9 cellular contexts compared by ENCODE assay signal in the genomic region with DNA sequence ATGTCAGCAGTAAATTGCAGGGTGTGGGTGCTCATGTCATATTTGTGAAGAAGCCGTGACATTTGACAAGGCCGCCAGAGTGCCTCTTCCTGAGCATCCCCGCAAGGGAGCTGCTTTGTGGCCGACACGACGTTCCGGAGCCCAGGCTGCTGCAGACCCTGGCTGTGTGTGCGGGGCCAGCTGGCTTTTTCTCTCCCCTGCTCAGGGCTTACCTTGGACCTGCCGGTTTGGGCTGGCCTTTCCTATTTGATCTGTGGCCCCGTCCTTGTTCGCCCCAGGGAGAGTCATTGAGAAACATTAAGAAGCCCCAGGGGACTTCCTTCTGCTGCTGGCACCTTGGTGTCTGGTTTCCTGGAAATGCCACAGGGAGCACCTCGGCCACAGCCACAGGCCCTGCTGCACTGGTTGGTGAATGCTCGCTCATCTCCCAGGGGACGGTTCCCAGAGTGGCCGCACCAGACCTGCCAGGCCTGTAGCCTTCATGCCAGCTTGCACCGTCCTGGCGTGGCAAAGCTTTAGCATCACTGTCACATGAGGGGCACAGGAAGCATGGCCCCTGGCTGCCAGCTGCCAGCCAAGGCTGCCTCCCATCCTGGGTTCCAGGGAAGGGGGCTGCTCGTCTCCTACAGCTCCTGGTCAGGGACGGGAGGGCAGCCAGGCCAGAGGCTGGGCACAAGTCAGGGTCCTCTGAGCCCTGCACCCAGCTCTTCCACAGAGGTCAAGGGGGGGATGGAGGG. TPM values are rescaled to one million over a fixed set of nuclear protein-coding genes. Genes with fewer than 3 reads are reported as not detected.
A peak's percentile ranks its signal among the peaks of the same experiment; 100 is the strongest.
DNase-seq lines count a peak whose midpoint lies in the region; ATAC-seq and TF ChIP-seq lines count a peak whose summit lies in the region.
"Had no signal": no experiment of that assay in that cellular context is flagged by ENCODE, and none has a peak within 500 bp of the region (broad histone marks: within the 10 kb centered on the region; RNA-seq: fewer than 3 reads in every experiment).

No MANE protein-coding gene starts in this region.

- intact Hi-C loops in prostate gland (cut with DNase I) = no loop called here

- peaks cover 61% of the 10 kb centered on the region for H3K36me3 Mint-ChIP-seq in central memory CD8-positive, alpha-beta T cell (ENCODE audit: insufficient read depth)

- H3K9me3 Mint-ChIP-seq in central memory CD8-positive, alpha-beta T cell = no peaks in the 10 kb centered on the region

- in situ Hi-C loops in G401 (cut with HindIII; ENCODE audit: low sequenced_read_pairs) = no loop called here

- H3K27ac Mint-ChIP-seq in central memory CD8-positive, alpha-beta T cell (ENCODE audit: low read depth) = peak overlapping the region; percentile 98

- H3K9me3 ChIP-seq in RWPE2 (ENCODE audit: severe bottlenecking) = no peaks in the 10 kb centered on the region
- H3K9me3 ChIP-seq in prostate gland = no peaks in the 10 kb centered on the region
- no peaks in the 10 kb centered on the region for H3K9me3 ChIP-seq in WERI-Rb-1 (ENCODE audit: severe bottlenecking)

- WGBS in prostate gland = 62% methylated on average over 19 of the region's 19 CpGs

- TF ChIP-seq CTCF in RWPE2 (IDR thresholded peaks at IDR 0.05; ENCODE audit: poor library complexity, severe bottlenecking) = no peak
- TF ChIP-seq CTCF in prostate gland (IDR thresholded peaks at IDR 0.05) = no peak
- TF ChIP-seq CTCF in WERI-Rb-1 (IDR thresholded peaks at IDR 0.05; ENCODE audit: low read depth, low read length) = no peak

- H3K4me3 ChIP-seq in RWPE2 (ENCODE audit: severe bottlenecking) (no peak overlapping the region), prostate gland (no peak overlapping the region), WERI-Rb-1 (ENCODE audit: low read depth, low read length) (no peak overlapping the region)
- H3K4me3 ChIP-seq: cardiac muscle cell had no signal

- H3K27me3 Mint-ChIP-seq in central memory CD8-positive, alpha-beta T cell = no peaks in the 10 kb centered on the region

- peaks cover 32% of the 10 kb centered on the region for H3K36me3 ChIP-seq in RWPE2 (ENCODE audit: low read depth)
- H3K36me3 ChIP-seq in prostate gland = no peaks in the 10 kb centered on the region
- H3K36me3 ChIP-seq in WERI-Rb-1 = peaks cover 34% of the 10 kb centered on the region
- H3K36me3 ChIP-seq: cardiac muscle cell had no signal

- no peak for ATAC-seq in RWPE2 (ENCODE audit: low read depth)
- peak; percentile 21 for ATAC-seq in central memory CD8-positive, alpha-beta T cell (replicated peaks; ENCODE audit: extremely low read depth, poor library complexity, severe bottlenecking)
- no peak for ATAC-seq in HG03565 (IDR thresholded peaks at IDR 0.05; ENCODE audit: unreplicated experiment)

- H3K4me1 Mint-ChIP-seq in central memory CD8-positive, alpha-beta T cell = peaks cover 70% of the 10 kb centered on the region

- H3K27ac ChIP-seq in RWPE2 (ENCODE audit: poor library complexity, severe bottlenecking) (peak overlapping the region; percentile 83), prostate gland (peak overlapping the region; percentile 27 to 95), WERI-Rb-1 (no peak overlapping the region)
- H3K27ac ChIP-seq: cardiac muscle cell had no signal

- no peak for TF ChIP-seq POLR2A in prostate gland (IDR thresholded peaks at IDR 0.05)

- peaks cover 27% of the 10 kb centered on the region for H3K4me1 ChIP-seq in RWPE2 (ENCODE audit: insufficient read depth, poor library complexity, severe bottlenecking)
- H3K4me1 ChIP-seq in prostate gland (replicated peaks) = peaks cover 76% of the 10 kb centered on the region

- DNase-seq in G401 (ENCODE audit: low spot score) (peak; percentile 43), RWPE2 (ENCODE audit: low spot score) (peak; percentile 54), prostate gland (ENCODE audit: low spot score) (no peak), WERI-Rb-1 (no peak), HuH-7.5 (ENCODE audit: low spot score) (no peak), HuH-7 (ENCODE audit: low spot score) (no peak)
- DNase-seq in central memory CD8-positive, alpha-beta T cell (ENCODE audit: low spot score in 2 of 2) = peak in 1 of 2 donors; percentile 43

- no peaks in the 10 kb centered on the region for H3K27me3 ChIP-seq in RWPE2 (ENCODE audit: insufficient read depth, poor library complexity, severe bottlenecking)
- no peaks in the 10 kb centered on the region for H3K27me3 ChIP-seq in prostate gland (replicated peaks; ENCODE audit: insufficient read depth)
- no peaks in the 10 kb centered on the region for H3K27me3 ChIP-seq in WERI-Rb-1 (ENCODE audit: insufficient read depth, low read depth, severe bottlenecking)
- H3K27me3 ChIP-seq: cardiac muscle cell had no signal

- peak overlapping the region; percentile 99 for H3K4me3 Mint-ChIP-seq in central memory CD8-positive, alpha-beta T cell

RNA-seq across cellular contexts. Expression of a gene that starts 5.4 kb away (rescaled TPM):
- 35.1 and 48.8 TPM in 2 replicates for total RNA-seq in G401 (2014; rRNA removed; shearing (Covaris generic))
- 100 to 1,000 TPM; 102 to 111 TPM for total RNA-seq in prostate gland

RNA-seq across cellular contexts. Expression of a gene that starts 17.4 kb away (rescaled TPM):
- 25.2 and 40.3 TPM in 2 replicates for total RNA-seq in G401 (2014; rRNA removed; shearing (Covaris generic))
- total RNA-seq in prostate gland = 10 to 100 TPM; 35.9 to 75.3 TPM

RNA-seq across cellular contexts. Expression of a gene that starts 31.6 kb away (rescaled TPM):
- total RNA-seq in G401 (2014; rRNA removed; shearing (Covaris generic)) = 1.5 and 1.8 TPM in 2 replicates
- total RNA-seq in prostate gland = 100 to 1,000 TPM in 1 of 2 donors, 10 to 100 TPM in 1; 70.9 to 101 TPM

Comparison
In these comparisons a context has a peak if more than half of its experiments do, and no peak if none do; other contexts are left out.
1. DNase-seq: peak in G401 (single experiment) and RWPE2 (single experiment); none in prostate gland (single experiment), WERI-Rb-1 (single experiment), HuH-7.5 (single experiment) and HuH-7 (single experiment).
2. RNA of a gene that starts 31.6 kb away (total RNA-seq): 70.9 to 101 TPM in prostate gland; 1.5 to 1.8 TPM in G401; every median in the first group is over 10 times any median in the second.